8 cellular contexts compared by ENCODE assay signal in genomic region chr5:97181856-97182545, GRCh38. TPM values are rescaled to one million over a fixed set of nuclear protein-coding genes. Genes with fewer than 3 reads are reported as not detected.
DNase-seq lines count a peak whose midpoint lies in the region; ATAC-seq and TF ChIP-seq lines count a peak whose summit lies in the region.

No MANE protein-coding gene starts in this region.

- ATAC-seq in natural killer cell treated with Interleukin-12 subunit alpha and Interleukin-12 subunit beta and Interleukin-15 and Interleukin-18, amount 100 ng/mL, for 72 hours = no peak
- no peak for ATAC-seq in GM21825 (IDR thresholded peaks at IDR 0.05; ENCODE audit: unreplicated experiment)

- H3K9me3 Mint-ChIP-seq in natural killer cell treated with Interleukin-12 subunit alpha and Interleukin-12 subunit beta and Interleukin-15 and Interleukin-18, amount 100 ng/mL, for 72 hours = peaks cover 4% of the 10 kb centered on the region

- peaks cover 4 to 7% of the 10 kb centered on the region in 2 donors for H3K27me3 Mint-ChIP-seq in natural killer cell treated with Interleukin-12 subunit alpha and Interleukin-12 subunit beta and Interleukin-15 and Interleukin-18, amount 100 ng/mL, for 72 hours

- H3K9ac ChIP-seq in BLaER1 treated with 17β-estradiol and CSF1 and Interleukin-3, amounts not matched to agents 10 nM and 100 nM = peak overlapping the region; percentile 86 to 94 (median 89)

- peaks cover 28% of the 10 kb centered on the region for H3K36me3 Mint-ChIP-seq in natural killer cell treated with Interleukin-12 subunit alpha and Interleukin-12 subunit beta and Interleukin-15 and Interleukin-18, amount 100 ng/mL, for 72 hours

- H3K27me3 ChIP-seq in BLaER1 treated with 17β-estradiol and CSF1 and Interleukin-3, amounts not matched to agents 10 nM and 100 nM = no peaks in the 10 kb centered on the region

- peaks cover 0 to 12% (median 9%) of the 10 kb centered on the region in 11 experiments; a peak in 14 of 22 replicates for H3K9me3 ChIP-seq in BLaER1 treated with 17β-estradiol and CSF1 and Interleukin-3, amounts not matched to agents 10 nM and 100 nM (replicated peaks in 1 of 11)

- no peak for TF ChIP-seq CTCF in LNCaP clone FGC (IDR thresholded peaks at IDR 0.05; ENCODE audit: control insufficient read depth, extremely low read depth, insufficient read depth)
- TF ChIP-seq CTCF in coronary artery (IDR thresholded peaks at IDR 0.05) = no peak

- H4K20me1 ChIP-seq in BLaER1 treated with 17β-estradiol and CSF1 and Interleukin-3, amounts not matched to agents 10 nM and 100 nM = peaks cover 0 to 37% (median 18%) of the 10 kb centered on the region in 11 experiments; a peak in 14 of 22 replicates

- peaks cover 20 to 29% (median 26%) of the 10 kb centered on the region in 10 experiments for H3K4me1 ChIP-seq in BLaER1 treated with 17β-estradiol and CSF1 and Interleukin-3, amounts not matched to agents 10 nM and 100 nM

- DNase-seq in LNCaP clone FGC (ENCODE audit: low read depth) (no peak), coronary artery (ENCODE audit: low spot score) (no peak), germinal center (ENCODE audit: low spot score) (no peak), NCI-H774 (lab: John Stamatoyannopoulos, UW) (no peak)
- DNase-seq in natural killer cell treated with Interleukin-12 subunit alpha and Interleukin-12 subunit beta and Interleukin-15 and Interleukin-18, amount 100 ng/mL, for 72 hours (ENCODE audit: low spot score) = no peak
- no peak for DNase-seq in central memory CD4-positive, alpha-beta T cell

- peaks cover 26 to 43% (median 32%) of the 10 kb centered on the region in 11 experiments for H3K36me3 ChIP-seq in BLaER1 treated with 17β-estradiol and CSF1 and Interleukin-3, amounts not matched to agents 10 nM and 100 nM

- H3K27ac Mint-ChIP-seq in natural killer cell treated with Interleukin-12 subunit alpha and Interleukin-12 subunit beta and Interleukin-15 and Interleukin-18, amount 100 ng/mL, for 72 hours = peak overlapping the region; percentile 98 to 99

- peak overlapping the region; percentile 92 for H3K4me3 Mint-ChIP-seq in natural killer cell treated with Interleukin-12 subunit alpha and Interleukin-12 subunit beta and Interleukin-15 and Interleukin-18, amount 100 ng/mL, for 72 hours

- peak overlapping the region; percentile 89 to 98 (median 94); a peak in 21 of 22 replicates for H3K27ac ChIP-seq in BLaER1 treated with 17β-estradiol and CSF1 and Interleukin-3, amounts not matched to agents 10 nM and 100 nM
- no peak overlapping the region for H3K27ac ChIP-seq in coronary artery

- H3K4me1 Mint-ChIP-seq in natural killer cell treated with Interleukin-12 subunit alpha and Interleukin-12 subunit beta and Interleukin-15 and Interleukin-18, amount 100 ng/mL, for 72 hours (ENCODE audit: low read depth in 2 of 2) = peaks cover 40 to 42% of the 10 kb centered on the region in 2 donors

- peak overlapping the region; percentile 73 to 88 (median 80) for H3K4me3 ChIP-seq in BLaER1 treated with 17β-estradiol and CSF1 and Interleukin-3, amounts not matched to agents 10 nM and 100 nM
- peak overlapping the region; percentile 96 for H3K4me3 ChIP-seq in LNCaP clone FGC (ENCODE audit: low read depth, low read length)
- H3K4me3 ChIP-seq in coronary artery = peak overlapping the region; percentile 78

- H3K4me2 ChIP-seq in BLaER1 treated with 17β-estradiol and CSF1 and Interleukin-3, amounts not matched to agents 10 nM and 100 nM = peak overlapping the region; percentile 81 to 99 (median 95)

RNA-seq across cellular contexts. Expression of gene RIOK2, which starts 1.0 kb away (rescaled TPM):
- total RNA-seq in natural killer cell treated with Interleukin-12 subunit alpha and Interleukin-12 subunit beta and Interleukin-15 and Interleukin-18, amount 100 ng/mL, for 72 hours = 10 to 100 TPM; 29.7 to 46.2 TPM

RNA-seq across cellular contexts. Expression of gene LIX1, which starts 39.6 kb away (rescaled TPM):
- not detected for total RNA-seq in natural killer cell treated with Interleukin-12 subunit alpha and Interleukin-12 subunit beta and Interleukin-15 and Interleukin-18, amount 100 ng/mL, for 72 hours

Comparison
In these comparisons a context has a peak if more than half of its experiments do, and no peak if none do; other contexts are left out.
1. H3K27ac ChIP-seq: peak in BLaER1 treated with 17β-estradiol and CSF1 and Interleukin-3, amounts not matched to agents 10 nM and 100 nM (11 of 11); none in coronary artery (0 of 2).
2. Peak in every context shown above with its lines, with median percentiles within 50 percentile points of each other: H3K4me3 ChIP-seq.